ENCODE assay signal across 8 cellular contexts in the genomic region with DNA sequence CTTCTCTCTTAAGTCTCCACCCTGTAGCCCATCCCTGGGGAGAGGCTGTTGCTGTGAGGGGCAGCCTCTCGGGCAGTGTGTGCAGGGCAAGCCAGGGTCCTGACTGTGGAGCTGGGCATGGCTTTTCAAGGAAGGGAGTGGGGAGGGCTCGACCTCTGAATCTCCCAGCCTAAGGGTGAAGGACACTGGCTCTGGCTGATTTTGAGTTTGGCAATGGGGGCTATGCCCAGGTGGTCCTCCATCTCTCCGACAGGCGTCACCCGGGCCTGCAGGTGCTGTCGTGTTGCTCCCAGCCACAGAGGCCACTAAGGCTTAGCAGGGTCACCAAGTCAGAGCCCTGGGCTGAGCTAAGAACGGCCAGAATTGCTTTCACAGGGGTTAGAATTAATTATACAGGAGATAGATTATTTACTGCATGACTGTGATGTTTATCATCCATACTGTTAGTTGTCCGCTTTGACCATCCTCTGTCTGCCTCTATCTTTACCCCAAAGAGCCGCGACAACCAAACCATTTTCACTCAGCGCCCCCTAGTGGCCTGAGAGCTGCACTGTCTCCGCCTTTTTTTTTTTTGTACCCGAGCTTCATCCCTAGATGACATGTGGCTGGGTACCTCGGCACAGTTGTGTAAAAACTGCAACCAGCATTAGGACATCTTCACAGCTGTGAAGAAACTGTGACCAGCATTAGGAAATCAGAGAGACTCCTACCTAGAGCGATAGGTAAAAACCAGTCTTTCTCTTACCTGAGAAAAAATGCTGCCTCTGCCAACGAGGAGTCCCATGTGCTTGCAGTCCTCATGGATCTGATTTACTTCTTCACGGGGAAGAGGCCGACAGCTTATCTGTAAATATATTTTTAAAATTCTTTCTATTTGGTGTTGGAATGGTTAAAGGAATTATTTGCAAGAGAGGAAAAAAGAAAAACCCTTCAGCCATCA. TPM values are rescaled to one million over a fixed set of nuclear protein-coding genes. Genes with fewer than 3 reads are reported as not detected.
DNase-seq lines count a peak whose midpoint lies in the region; ATAC-seq, FAIRE-seq and TF ChIP-seq lines count a peak whose summit lies in the region.

No MANE protein-coding gene starts in this region.

- FAIRE-seq in H54 (lab: Jason Lieb, UNC) = peak; percentile 69

- no peaks in the 10 kb centered on the region for H3K9me3 Mint-ChIP-seq in activated naive CD4-positive, alpha-beta T cell treated with anti-CD3 and anti-CD28 coated beads, Interleukin-2, amount 50 U/mL, for 72 hours

- H3K36me3 Mint-ChIP-seq in activated naive CD4-positive, alpha-beta T cell treated with anti-CD3 and anti-CD28 coated beads, Interleukin-2, amount 50 U/mL, for 72 hours = no peaks in the 10 kb centered on the region

- peaks cover 0 to 4% (median 0%) of the 10 kb centered on the region in 12 donors for H3K9me3 ChIP-seq in heart left ventricle

- TF ChIP-seq CTCF in GM10266 (IDR thresholded peaks at IDR 0.05; ENCODE audit: control insufficient read depth, insufficient read depth, low read depth, missing control alignments) (peak; percentile 88), heart left ventricle (IDR thresholded peaks at IDR 0.05) (peak; percentile 72 to 91 (median 82)), retinal pigment epithelial cell (conservative IDR thresholded peaks at IDR 0.05; ENCODE audit: low read depth, low read length) (peak; percentile 90)

- 45 to 50% (median 47%) methylated on average over 18 of the region's 18 CpGs for WGBS in heart left ventricle, 4 donors

- TF ChIP-seq POLR2A in H54 (IDR thresholded peaks at IDR 0.05; ENCODE audit: low read depth, low read length) (no peak), heart left ventricle (IDR thresholded peaks at IDR 0.05) (no peak)

- H3K36me3 ChIP-seq in heart left ventricle = no peaks in the 10 kb centered on the region

- DNase-seq in GM10266 (ENCODE audit: extremely low spot score) = peak; percentile 69
- peak; percentile 55 for DNase-seq in H54 (ENCODE audit: insufficient read length, low spot score)
- peak; percentile 46 for DNase-seq in MV-4-11 (lab: John Stamatoyannopoulos, UW)
- DNase-seq in SK-N-DZ (ENCODE audit: low spot score) = peak; percentile 76
- DNase-seq in activated naive CD4-positive, alpha-beta T cell treated with anti-CD3 and anti-CD28 coated beads, Interleukin-2, amount 50 U/mL, for 72 hours (ENCODE audit: low spot score in 2 of 2) = peak; percentile 57 to 79
- DNase-seq in heart left ventricle = peak in 4 of 5 donors; percentile 28 to 49 (median 36)
- no peak for DNase-seq in retinal pigment epithelial cell (ENCODE audit: low read depth)
- DNase-seq in OCI-M2 (lab: John Stamatoyannopoulos, UW; ENCODE audit: unreplicated experiment) = no peak

- H3K27ac Mint-ChIP-seq in activated naive CD4-positive, alpha-beta T cell treated with anti-CD3 and anti-CD28 coated beads, Interleukin-2, amount 50 U/mL, for 72 hours = no peak overlapping the region

- intact Hi-C loops in heart left ventricle (cut with DNase I) = loop anchor here in 8 of 10 donors (5.0 to 10.0 kb wide), 6 partner anchors 41 to 531 kb away; no protein-coding TSS in a partner anchor

- no peak overlapping the region for H3K27ac ChIP-seq in heart left ventricle

- ATAC-seq in activated naive CD4-positive, alpha-beta T cell treated with anti-CD3 and anti-CD28 coated beads, Interleukin-2, amount 50 U/mL, for 72 hours = peak; percentile 59 to 66
- peak in 3 of 4 donors; percentile 50 to 66 (median 55) for ATAC-seq in heart left ventricle

- H3K4me3 ChIP-seq in heart left ventricle = no peak overlapping the region
- no peak overlapping the region for H3K4me3 ChIP-seq in retinal pigment epithelial cell (ENCODE audit: low read length)

- H3K4me1 ChIP-seq in heart left ventricle = no peaks in the 10 kb centered on the region

- H3K27me3 ChIP-seq in heart left ventricle = peaks cover 0 to 19% (median 6%) of the 10 kb centered on the region in 9 donors

RNA-seq across cellular contexts. Expression of a gene that starts 44.5 kb away (rescaled TPM):
- polyA plus RNA-seq in SK-N-DZ (2014; cell fraction: cytosol; rRNA removed) = not detected in 2 replicates
- polyA plus RNA-seq in SK-N-DZ (2014; cell fraction: nucleus; rRNA removed) = not detected in 2 replicates
- not detected for total RNA-seq in activated naive CD4-positive, alpha-beta T cell treated with anti-CD3 and anti-CD28 coated beads, Interleukin-2, amount 50 U/mL, for 72 hours
- total RNA-seq in heart left ventricle = not detected
- not detected for polyA plus RNA-seq in heart left ventricle

Comparison
In these comparisons a context has a peak if more than half of its experiments do, and no peak if none do; other contexts are left out.
1. DNase-seq: peak in GM10266 (single experiment), H54 (single experiment), MV-4-11 (single experiment), SK-N-DZ (single experiment), activated naive CD4-positive, alpha-beta T cell treated with anti-CD3 and anti-CD28 coated beads, Interleukin-2, amount 50 U/mL, for 72 hours (2 of 2) and heart left ventricle (4 of 5); none in retinal pigment epithelial cell (single experiment) and OCI-M2 (single experiment).
2. Peak in every context shown above with its lines, with median percentiles within 50 percentile points of each other: CTCF ChIP-seq.